In genomic region chr1:45518910-45519309, GRCh38 we compare ENCODE assay signal across 1 cellular context.
TF ChIP-seq lines count a peak whose summit lies in the region.

No MANE protein-coding gene starts in this region.

TF ChIP-seq in endothelial cell of umbilical vein, 7 proteins besides CTCF, POLR2A, EP300 and RAD21:
- TF ChIP-seq FOS (IDR thresholded peaks at IDR 0.05; ENCODE audit: borderline replicate concordance, insufficient read depth, low read length) (no peak), GATA2 (IDR thresholded peaks at IDR 0.05; ENCODE audit: insufficient read depth, insufficient read length, low read depth, low read length) (no peak), POLR2AphosphoS5 (IDR thresholded peaks at IDR 0.05; ENCODE audit: insufficient read depth, low read depth, low read length) (no peak), EZH2 (IDR thresholded peaks at IDR 0.05; ENCODE audit: borderline replicate concordance, low read depth, low read length, severe bottlenecking) (no peak), MYC (IDR thresholded peaks at IDR 0.05; ENCODE audit: low read depth, low read length) (no peak), MAX (IDR thresholded peaks at IDR 0.05; ENCODE audit: insufficient read depth, insufficient read length) (no peak), JUN (IDR thresholded peaks at IDR 0.05; ENCODE audit: borderline replicate concordance, insufficient read depth, insufficient read length, low read depth) (no peak)
